ENCODE assay signal across 8 cellular contexts in the genomic region with DNA sequence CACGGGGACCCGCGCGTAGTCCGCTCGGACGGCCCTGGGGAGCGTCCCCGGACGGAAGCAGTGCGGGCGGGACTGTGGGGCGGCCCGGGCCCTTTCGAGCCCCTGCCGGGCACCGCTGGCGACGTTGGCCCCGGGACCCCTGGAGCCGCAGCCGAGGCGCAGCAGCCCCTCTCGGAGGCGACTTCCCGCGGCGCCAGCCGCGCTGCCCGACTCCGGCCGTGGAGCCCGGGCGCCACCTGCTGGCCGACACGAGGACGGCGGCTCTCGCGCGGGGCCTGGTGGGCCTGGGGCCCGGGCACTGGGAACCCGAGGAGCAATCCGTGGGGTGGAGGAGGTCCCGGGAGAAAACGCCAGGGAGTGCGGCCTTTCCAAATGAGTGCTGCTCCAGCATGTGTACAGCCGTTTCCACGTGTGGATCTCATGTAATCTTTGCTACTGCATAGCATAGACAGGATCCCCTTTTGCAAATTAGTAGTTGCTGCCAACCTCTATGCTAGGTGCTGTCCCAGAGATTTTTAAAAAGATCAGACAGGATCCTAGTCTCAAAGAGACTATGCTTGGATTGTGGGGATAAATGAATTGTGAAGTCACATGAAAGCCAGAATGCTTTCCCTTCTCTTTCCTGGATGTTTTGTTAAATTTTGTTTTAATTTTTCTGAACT. TPM values are rescaled to one million over a fixed set of nuclear protein-coding genes. Genes with fewer than 3 reads are reported as not detected.
DNase-seq lines count a peak whose midpoint lies in the region; ATAC-seq, FAIRE-seq and TF ChIP-seq lines count a peak whose summit lies in the region.

No MANE protein-coding gene starts in this region.

- peak; percentile 8 for ATAC-seq in CD8-positive, alpha-beta T cell
- ATAC-seq in GM19467 (IDR thresholded peaks at IDR 0.05; ENCODE audit: unreplicated experiment), result peak; percentile 23
- ATAC-seq in HG03135 (IDR thresholded peaks at IDR 0.05; ENCODE audit: unreplicated experiment), result no peak

- H3K27ac Mint-ChIP-seq in CD8-positive, alpha-beta T cell, result peak overlapping the region; percentile 32
- peak overlapping the region; percentile 29 for H3K27ac Mint-ChIP-seq in T-helper 1 cell treated with Interleukin-12 subunit alpha and Interleukin-12 subunit beta and Interleukin-4 antibody, amounts not matched to agents 30 μg/mL and 1 μg/mL, for 36 hours
- H3K27ac Mint-ChIP-seq in astrocyte (ENCODE audit: unreplicated experiment), result no peak overlapping the region

- peak overlapping the region; percentile 64 for H3K9ac ChIP-seq in astrocyte (ENCODE audit: low read length)

- no peaks in the 10 kb centered on the region for H3K9me3 ChIP-seq in CD8-positive, alpha-beta T cell (ENCODE audit: low read length)
- no peaks in the 10 kb centered on the region for H3K9me3 ChIP-seq in astrocyte (ENCODE audit: insufficient read depth, low read depth, low read length)

- DNase-seq in CD8-positive, alpha-beta T cell, result peak; percentile 71 to 93 (median 80)
- DNase-seq in M059J (ENCODE audit: low read depth), result peak; percentile 30
- DNase-seq in astrocyte (ENCODE audit: low read depth), result no peak
- peak in 45 of 51 donors; percentile 14 to 82 (median 56) for DNase-seq in hypothalamus (lab: John Stamatoyannopoulos, UW)
- no peak for DNase-seq in retinal pigment epithelial cell (ENCODE audit: low read depth)

- peaks cover 24% of the 10 kb centered on the region for H4K20me1 ChIP-seq in astrocyte (ENCODE audit: insufficient read depth, low read length)

- H3K4me3 ChIP-seq in CD8-positive, alpha-beta T cell (ENCODE audit: low read depth, low read length), result peak overlapping the region; percentile 57
- H3K4me3 ChIP-seq in astrocyte (ENCODE audit: insufficient read depth, low read depth, low read length) (peak overlapping the region; percentile 47), retinal pigment epithelial cell (ENCODE audit: low read length) (peak overlapping the region; percentile 99)

- H3K27me3 ChIP-seq in CD8-positive, alpha-beta T cell (ENCODE audit: insufficient read depth, low read length), result no peaks in the 10 kb centered on the region
- no peaks in the 10 kb centered on the region for H3K27me3 ChIP-seq in astrocyte (ENCODE audit: insufficient read depth, low read length)

- H3K27me3 Mint-ChIP-seq in CD8-positive, alpha-beta T cell (ENCODE audit: low read depth), result peaks cover under 1% of the 10 kb centered on the region
- H3K27me3 Mint-ChIP-seq in T-helper 1 cell treated with Interleukin-12 subunit alpha and Interleukin-12 subunit beta and Interleukin-4 antibody, amounts not matched to agents 30 μg/mL and 1 μg/mL, for 36 hours (ENCODE audit: low read depth), result peaks cover 9% of the 10 kb centered on the region
- peaks cover 2% of the 10 kb centered on the region for H3K27me3 Mint-ChIP-seq in astrocyte (ENCODE audit: low read depth, unreplicated experiment)

- no peak for FAIRE-seq in astrocyte (lab: Jason Lieb, UNC)

- peaks cover 19% of the 10 kb centered on the region for H3K4me1 Mint-ChIP-seq in CD8-positive, alpha-beta T cell (ENCODE audit: low read depth)
- peaks cover 19% of the 10 kb centered on the region for H3K4me1 Mint-ChIP-seq in T-helper 1 cell treated with Interleukin-12 subunit alpha and Interleukin-12 subunit beta and Interleukin-4 antibody, amounts not matched to agents 30 μg/mL and 1 μg/mL, for 36 hours (ENCODE audit: low read depth)
- peaks cover 2% of the 10 kb centered on the region for H3K4me1 Mint-ChIP-seq in astrocyte (ENCODE audit: low read depth, unreplicated experiment)

- CTCF ChIA-PET in CD8-positive, alpha-beta T cell (lab: Charles Lee), result interaction anchor here (1.3 to 2.2 kb wide), 2 partner anchors 1255 to 1480 kb away, joined by 5 to 7 read pairs; no protein-coding TSS in a partner anchor

- H3K36me3 Mint-ChIP-seq in CD8-positive, alpha-beta T cell, result peaks cover 22% of the 10 kb centered on the region
- peaks cover 27% of the 10 kb centered on the region for H3K36me3 Mint-ChIP-seq in T-helper 1 cell treated with Interleukin-12 subunit alpha and Interleukin-12 subunit beta and Interleukin-4 antibody, amounts not matched to agents 30 μg/mL and 1 μg/mL, for 36 hours (ENCODE audit: low read depth)
- no peaks in the 10 kb centered on the region for H3K36me3 Mint-ChIP-seq in astrocyte (ENCODE audit: low read depth, unreplicated experiment)

- H3K36me3 ChIP-seq in CD8-positive, alpha-beta T cell (ENCODE audit: insufficient read depth, low read length), result no peaks in the 10 kb centered on the region
- H3K36me3 ChIP-seq in astrocyte (ENCODE audit: insufficient read depth, low read length), result no peaks in the 10 kb centered on the region

- H3K4me2 ChIP-seq in astrocyte (ENCODE audit: low read length), result peak overlapping the region; percentile 84

- peak; percentile 97 for TF ChIP-seq CTCF in CD8-positive, alpha-beta T cell (IDR thresholded peaks at IDR 0.05)
- peak; percentile 49 for TF ChIP-seq CTCF in astrocyte (IDR thresholded peaks at IDR 0.05; ENCODE audit: insufficient read depth, low read depth, low read length)
- TF ChIP-seq CTCF in retinal pigment epithelial cell (conservative IDR thresholded peaks at IDR 0.05; ENCODE audit: low read depth, low read length), result peak; percentile 72

- no peaks in the 10 kb centered on the region for H3K9me3 Mint-ChIP-seq in CD8-positive, alpha-beta T cell
- H3K9me3 Mint-ChIP-seq in T-helper 1 cell treated with Interleukin-12 subunit alpha and Interleukin-12 subunit beta and Interleukin-4 antibody, amounts not matched to agents 30 μg/mL and 1 μg/mL, for 36 hours, result no peaks in the 10 kb centered on the region
- no peaks in the 10 kb centered on the region for H3K9me3 Mint-ChIP-seq in astrocyte (ENCODE audit: unreplicated experiment)

- POLR2A ChIA-PET in CD8-positive, alpha-beta T cell (lab: Charles Lee), result no interaction called here

- peak overlapping the region; percentile 63 for H2AFZ ChIP-seq in astrocyte (ENCODE audit: low read depth, low read length)

- H3K4me3 Mint-ChIP-seq in CD8-positive, alpha-beta T cell, result peak overlapping the region; percentile 79
- peak overlapping the region; percentile 64 for H3K4me3 Mint-ChIP-seq in T-helper 1 cell treated with Interleukin-12 subunit alpha and Interleukin-12 subunit beta and Interleukin-4 antibody, amounts not matched to agents 30 μg/mL and 1 μg/mL, for 36 hours
- peak overlapping the region; percentile 76 for H3K4me3 Mint-ChIP-seq in astrocyte (ENCODE audit: unreplicated experiment)

- peak overlapping the region; percentile 52 for H3K27ac ChIP-seq in CD8-positive, alpha-beta T cell (ENCODE audit: low read depth, low read length)
- H3K27ac ChIP-seq in astrocyte (ENCODE audit: low read depth, low read length), result no peak overlapping the region

- peaks cover 10% of the 10 kb centered on the region for H3K4me1 ChIP-seq in CD8-positive, alpha-beta T cell (ENCODE audit: insufficient read depth, low read length)
- peaks cover 9% of the 10 kb centered on the region for H3K4me1 ChIP-seq in astrocyte (ENCODE audit: insufficient read depth, low read length)

- H3K79me2 ChIP-seq in astrocyte (ENCODE audit: insufficient read depth, low read length), result peaks cover 25% of the 10 kb centered on the region

- intact Hi-C loops in CD8-positive, alpha-beta T cell (cut with DNase I, micrococcal nuclease), result loop anchor here (1.0 to 10.0 kb wide), 13 partner anchors 41 to 1821 kb away; a partner anchor contains a TSS

RNA-seq across cellular contexts. Expression of a gene that starts 4.0 kb away (rescaled TPM):
- total RNA-seq in CD8-positive, alpha-beta T cell, result 100 to 1,000 TPM; 290 to 298 TPM
- 95.4 and 167 TPM in 2 replicates for total RNA-seq in M059J (2014; rRNA removed; shearing (Covaris generic))
- 7.7 and 13.6 TPM in 2 replicates for total RNA-seq in astrocyte

Comparison
In these comparisons a context has a peak if more than half of its experiments do, and no peak if none do; other contexts are left out.
1. DNase-seq: peak in CD8-positive, alpha-beta T cell (7 of 7), M059J (single experiment) and hypothalamus (45 of 51); none in astrocyte (single experiment) and retinal pigment epithelial cell (single experiment).
2. H3K4me3 ChIP-seq: peak in every context shown above with its lines; median percentile 99 in retinal pigment epithelial cell; 57 in CD8-positive, alpha-beta T cell; 47 in astrocyte.
3. Peak in every context shown above with its lines, with median percentiles within 50 percentile points of each other: H3K4me3 Mint-ChIP-seq and CTCF ChIP-seq.